In genomic region chr3:123678108-123678511, GRCh38 we compare ENCODE assay signal across 14 cellular contexts.
DNase-seq lines count a peak whose midpoint lies in the region; ATAC-seq and TF ChIP-seq lines count a peak whose summit lies in the region.
"Had no signal": no experiment of that assay in that cellular context is flagged by ENCODE, and none has a peak within 500 bp of the region (broad histone marks: within the 10 kb centered on the region; RNA-seq: fewer than 3 reads in every experiment).

No MANE protein-coding gene starts in this region.

- no peak for DNase-seq in left ventricle myocardium superior
- DNase-seq in cardiac septum (ENCODE audit: low spot score): no peak
- DNase-seq in ascending aorta (ENCODE audit: low spot score in 2 of 2): no peak
- peak; percentile 99 for DNase-seq in kidney glomerular epithelial cell (lab: John Stamatoyannopoulos, UW)
- no peak for DNase-seq in NCI-H510A treated with DMSO at 0.1 percent for 48 hours (lab: John Stamatoyannopoulos, UW)
- no peak for DNase-seq in stimulated activated CD4-positive, alpha-beta T cell treated with anti-CD3 and anti-CD28 coated beads, Interleukin-15, amount 100 ng/mL, for 24 hours
- DNase-seq: activated CD4-positive, alpha-beta T cell treated with anti-CD3 and anti-CD28 coated beads, Interleukin-2, amount 50 U/mL, for 1 hour; naive B cell; NCI-H1436; Peyer's patch had no signal

- peaks cover 42 to 47% of the 10 kb centered on the region in 2 donors for H3K36me3 ChIP-seq in ascending aorta

- intact Hi-C loops in left ventricle myocardium superior (cut with micrococcal nuclease): no loop called here
- intact Hi-C loops in cardiac septum (cut with DNase I): no loop called here
- intact Hi-C loops in ascending aorta (cut with DNase I): no loop called here

- no peak for TF ChIP-seq CTCF in ascending aorta (IDR thresholded peaks at IDR 0.05)

- peak overlapping the region; percentile 91 to 92 for H3K27ac ChIP-seq in ascending aorta
- H3K27ac ChIP-seq: C4-2B had no signal

- peaks cover 15 to 71% of the 10 kb centered on the region in 2 donors for H3K4me1 ChIP-seq in ascending aorta
- H3K4me1 ChIP-seq: Peyer's patch had no signal

- no peaks in the 10 kb centered on the region for H3K27me3 ChIP-seq in ascending aorta
- H3K27me3 ChIP-seq: Peyer's patch had no signal

- ATAC-seq in left ventricle myocardium superior: peak; percentile 50
- no peak for ATAC-seq in HG03139 (IDR thresholded peaks at IDR 0.05; ENCODE audit: unreplicated experiment)
- no peak for ATAC-seq in HG02798 (IDR thresholded peaks at IDR 0.05; ENCODE audit: poor library complexity, unreplicated experiment)
- ATAC-seq: GM23338 had no signal

- peak overlapping the region in 1 of 2 donors; percentile 23 for H3K4me3 ChIP-seq in ascending aorta
- H3K4me3 ChIP-seq: GM23338, Peyer's patch had no signal

- H3K9me3 ChIP-seq in ascending aorta: no peaks in the 10 kb centered on the region
- H3K9me3 ChIP-seq: Peyer's patch had no signal
